28 cellular contexts compared by ENCODE assay signal in genomic region chr13:28559636-28560259, GRCh38.
"Had no signal": no experiment of that assay in that cellular context is flagged by ENCODE, and none has a peak within 500 bp of the region (broad histone marks: within the 10 kb centered on the region; RNA-seq: fewer than 3 reads in every experiment).

No MANE protein-coding gene starts in this region.

- H3K27me3 Mint-ChIP-seq: activated CD4-positive, alpha-beta memory T cell treated with anti-CD3 and anti-CD28 coated beads, Interleukin-2, amount 10 ng/mL, durations not matched to agents 7 days and 5 days; activated CD4-positive, alpha-beta T cell treated with anti-CD3 and anti-CD28 coated beads for 36 hours; activated naive CD8-positive, alpha-beta T cell had no signal

- H3K4me2 ChIP-seq: KMS-11 had no signal

- H3K9ac ChIP-seq: KMS-11 had no signal

- H3K36me3 ChIP-seq: brain microvascular endothelial cell, cardiac muscle cell had no signal

- H3K27me3 ChIP-seq: brain microvascular endothelial cell, cardiac muscle cell had no signal

- ATAC-seq: activated CD4-positive, alpha-beta T cell treated with anti-CD3 and anti-CD28 coated beads for 36 hours; activated T-helper 17 cell treated with anti-CD3 and anti-CD28 coated beads, Interleukin-2, amount 50 U/mL, for 72 hours; Panc1; Right ventricle myocardium inferior had no signal

- DNase-seq: activated CD4-positive, alpha-beta memory T cell treated with anti-CD3 and anti-CD28 coated beads, Interleukin-2, amount 10 ng/mL, durations not matched to agents 7 days and 5 days; activated CD4-positive, alpha-beta T cell treated with anti-CD3 and anti-CD28 coated beads for 36 hours; activated CD4-positive, alpha-beta T cell treated with anti-CD3 and anti-CD28 coated beads, Interleukin-2, amount 50 U/mL, for 1 hour; activated gamma-delta T cell; activated naive CD4-positive, alpha-beta T cell treated with anti-CD3 and anti-CD28 coated beads for 36 hours; activated T-cell treated with anti-CD3 and anti-CD28 coated beads for 4 hours; activated T-cell treated with anti-CD3 and anti-CD28 coated beads, Interleukin-2, amount 50 U/mL, for 48 hours; amygdala; brain microvascular endothelial cell; NCI-H1092; NCI-H1417 treated with DMSO at 0.1 percent for 48 hours; NCI-H1694; NCI-H2081; NCI-H2171; NCI-H2227 treated with DMSO at 0.1 percent for 48 hours; NCI-H526; NCI-H774; OCI-M1; RPMI8226; T-helper 1 cell had no signal

- H3K4me3 Mint-ChIP-seq: activated CD4-positive, alpha-beta memory T cell treated with anti-CD3 and anti-CD28 coated beads, Interleukin-2, amount 10 ng/mL, durations not matched to agents 7 days and 5 days; activated CD4-positive, alpha-beta T cell treated with anti-CD3 and anti-CD28 coated beads for 36 hours; activated naive CD4-positive, alpha-beta T cell treated with anti-CD3 and anti-CD28 coated beads for 36 hours; activated naive CD8-positive, alpha-beta T cell; activated T-helper 17 cell treated with anti-CD3 and anti-CD28 coated beads, Interleukin-2, amount 50 U/mL, for 72 hours had no signal

- H3K27ac Mint-ChIP-seq: activated CD4-positive, alpha-beta memory T cell treated with anti-CD3 and anti-CD28 coated beads, Interleukin-2, amount 10 ng/mL, durations not matched to agents 7 days and 5 days; activated CD4-positive, alpha-beta T cell treated with anti-CD3 and anti-CD28 coated beads for 36 hours; activated naive CD4-positive, alpha-beta T cell treated with anti-CD3 and anti-CD28 coated beads for 36 hours; activated naive CD8-positive, alpha-beta T cell; activated T-helper 17 cell treated with anti-CD3 and anti-CD28 coated beads, Interleukin-2, amount 50 U/mL, for 72 hours had no signal

- H3K4me1 Mint-ChIP-seq: activated CD4-positive, alpha-beta memory T cell treated with anti-CD3 and anti-CD28 coated beads, Interleukin-2, amount 10 ng/mL, durations not matched to agents 7 days and 5 days; activated CD4-positive, alpha-beta T cell treated with anti-CD3 and anti-CD28 coated beads for 36 hours; activated T-helper 17 cell treated with anti-CD3 and anti-CD28 coated beads, Interleukin-2, amount 50 U/mL, for 72 hours had no signal

- H3K4me3 ChIP-seq: cardiac muscle cell, SK-N-MC had no signal

- H3K27ac ChIP-seq: cardiac muscle cell, KMS-11, VCaP had no signal

- H3K9me3 Mint-ChIP-seq: activated CD4-positive, alpha-beta memory T cell treated with anti-CD3 and anti-CD28 coated beads, Interleukin-2, amount 10 ng/mL, durations not matched to agents 7 days and 5 days; activated naive CD4-positive, alpha-beta T cell treated with anti-CD3 and anti-CD28 coated beads for 36 hours; activated T-helper 17 cell treated with anti-CD3 and anti-CD28 coated beads, Interleukin-2, amount 50 U/mL, for 72 hours had no signal

- H3K36me3 Mint-ChIP-seq: activated naive CD8-positive, alpha-beta T cell had no signal
